Comparison of ENCODE assay signal across 8 cellular contexts in genomic region chr1:243483084-243483845, GRCh38.
DNase-seq lines count a peak whose midpoint lies in the region; ATAC-seq and TF ChIP-seq lines count a peak whose summit lies in the region.

No MANE protein-coding gene starts in this region.

- no peaks in the 10 kb centered on the region for H3K27me3 ChIP-seq in rectal smooth muscle tissue (ENCODE audit: control insufficient read depth, insufficient read depth, low read length)

- no peak overlapping the region for H3K27ac ChIP-seq in rectal smooth muscle tissue (ENCODE audit: low read depth, low read length)

- no peaks in the 10 kb centered on the region for H3K27me3 Mint-ChIP-seq in activated CD8-positive, alpha-beta memory T cell treated with anti-CD3 and anti-CD28 coated beads, Interleukin-2, amount 10 ng/mL, durations not matched to agents 7 days and 5 days

- peak overlapping the region; percentile 56 for H3K27ac Mint-ChIP-seq in activated CD8-positive, alpha-beta memory T cell treated with anti-CD3 and anti-CD28 coated beads, Interleukin-2, amount 10 ng/mL, durations not matched to agents 7 days and 5 days

- H3K36me3 Mint-ChIP-seq in activated CD8-positive, alpha-beta memory T cell treated with anti-CD3 and anti-CD28 coated beads, Interleukin-2, amount 10 ng/mL, durations not matched to agents 7 days and 5 days, result no peaks in the 10 kb centered on the region

- intact Hi-C loops in Right ventricle myocardium superior (cut with DNase I), result no loop called here

- peak; percentile 57 for ATAC-seq in activated CD8-positive, alpha-beta memory T cell treated with anti-CD3 and anti-CD28 coated beads, Interleukin-2, amount 10 ng/mL, durations not matched to agents 7 days and 5 days
- peak; percentile 58 for ATAC-seq in Right ventricle myocardium superior (ENCODE audit: poor library complexity)
- ATAC-seq in HG03342 (IDR thresholded peaks at IDR 0.05; ENCODE audit: unreplicated experiment), result no peak

- peak overlapping the region; percentile 75 for H3K4me3 Mint-ChIP-seq in activated CD8-positive, alpha-beta memory T cell treated with anti-CD3 and anti-CD28 coated beads, Interleukin-2, amount 10 ng/mL, durations not matched to agents 7 days and 5 days

- H3K4me1 Mint-ChIP-seq in activated CD8-positive, alpha-beta memory T cell treated with anti-CD3 and anti-CD28 coated beads, Interleukin-2, amount 10 ng/mL, durations not matched to agents 7 days and 5 days, result peaks cover 25% of the 10 kb centered on the region

- H3K9me3 Mint-ChIP-seq in activated CD8-positive, alpha-beta memory T cell treated with anti-CD3 and anti-CD28 coated beads, Interleukin-2, amount 10 ng/mL, durations not matched to agents 7 days and 5 days (ENCODE audit: low read depth), result no peaks in the 10 kb centered on the region

- H3K4me1 ChIP-seq in rectal smooth muscle tissue (ENCODE audit: control insufficient read depth, insufficient read depth, low read length), result no peaks in the 10 kb centered on the region

- no peak for DNase-seq in activated CD8-positive, alpha-beta memory T cell treated with anti-CD3 and anti-CD28 coated beads, Interleukin-2, amount 10 ng/mL, durations not matched to agents 7 days and 5 days
- DNase-seq in Right ventricle myocardium superior (no peak), NK-92 (lab: John Stamatoyannopoulos, UW; ENCODE audit: unreplicated experiment) (no peak), COR-L47 (lab: John Stamatoyannopoulos, UW) (no peak), GDM1 (lab: John Stamatoyannopoulos, UW) (no peak)

- CTCF ChIA-PET in activated CD8-positive, alpha-beta memory T cell treated with anti-CD3 and anti-CD28 coated beads, Interleukin-2, amount 10 ng/mL, durations not matched to agents 7 days and 5 days (lab: Charles Lee), result no interaction called here

- H3K4me3 ChIP-seq in GM12875 (ENCODE audit: low read depth, low read length) (peak overlapping the region; percentile 23), rectal smooth muscle tissue (ENCODE audit: low read length) (peak overlapping the region; percentile 68)

- TF ChIP-seq CTCF in GM12875 (IDR thresholded peaks at IDR 0.05; ENCODE audit: borderline replicate concordance, insufficient read depth, low read depth, low read length), result no peak

- H3K9ac ChIP-seq in rectal smooth muscle tissue (ENCODE audit: low read length), result peak overlapping the region; percentile 49

- H3K36me3 ChIP-seq in rectal smooth muscle tissue (ENCODE audit: control insufficient read depth, insufficient read depth, low read length), result no peaks in the 10 kb centered on the region
